8 cellular contexts compared by ENCODE assay signal in the genomic region with DNA sequence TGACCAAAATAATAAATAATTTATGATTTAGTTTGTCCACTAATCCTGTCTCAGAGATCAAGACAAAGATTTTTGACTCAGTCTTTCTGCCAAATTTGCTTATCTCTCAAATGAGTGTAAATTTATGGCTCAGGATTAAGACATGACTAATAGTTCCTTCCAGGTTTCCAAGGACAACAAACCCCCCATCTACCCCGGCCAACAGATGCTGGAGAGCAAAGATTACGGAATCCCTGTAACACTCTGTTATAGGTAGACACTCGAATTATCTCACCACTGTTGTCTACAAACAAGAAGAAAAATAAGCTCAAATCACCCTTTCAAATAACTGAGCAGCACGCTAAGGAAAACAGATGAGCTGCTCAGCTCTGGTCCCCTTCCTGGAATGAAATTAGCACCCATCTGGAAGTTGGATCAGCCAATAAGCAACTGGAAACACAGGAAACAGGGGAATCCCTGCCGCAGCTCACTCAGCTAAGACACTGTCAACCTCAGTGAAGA. TPM values are rescaled to one million over a fixed set of nuclear protein-coding genes. Genes with fewer than 3 reads are reported as not detected.
A peak's percentile ranks its signal among the peaks of the same experiment; 100 is the strongest.
DNase-seq lines count a peak whose midpoint lies in the region; ATAC-seq and TF ChIP-seq lines count a peak whose summit lies in the region.
"Had no signal": no experiment of that assay in that cellular context is flagged by ENCODE, and none has a peak within 500 bp of the region (broad histone marks: within the 10 kb centered on the region; RNA-seq: fewer than 3 reads in every experiment).

No MANE protein-coding gene starts in this region.

- intact Hi-C loops in lower lobe of right lung (cut with DNase I): no loop called here
- intact Hi-C loops in upper lobe of right lung (cut with DNase I): no loop called here

- H3K9me3 ChIP-seq in lower lobe of right lung (no peaks in the 10 kb centered on the region), upper lobe of right lung (no peaks in the 10 kb centered on the region)

- no peak for TF ChIP-seq CTCF in cardiac fibroblast (IDR thresholded peaks at IDR 0.05; ENCODE audit: low read depth, low read length)
- TF ChIP-seq CTCF in lower lobe of right lung (IDR thresholded peaks at IDR 0.05): no peak
- no peak for TF ChIP-seq CTCF in upper lobe of right lung (IDR thresholded peaks at IDR 0.05)
- TF ChIP-seq CTCF in omental fat pad (IDR thresholded peaks at IDR 0.05): no peak

- no peaks in the 10 kb centered on the region for H3K36me3 ChIP-seq in lower lobe of right lung
- no peaks in the 10 kb centered on the region for H3K36me3 ChIP-seq in upper lobe of right lung

- DNase-seq in LHCN-M2 (ENCODE audit: low read depth) (peak; percentile 37), cardiac fibroblast (ENCODE audit: low read depth in 2 of 2) (peak; percentile 68 to 78), lower lobe of right lung (no peak), upper lobe of right lung (no peak), omental fat pad (ENCODE audit: low spot score) (no peak), DMS79 (lab: John Stamatoyannopoulos, UW) (no peak), DMS153 (lab: John Stamatoyannopoulos, UW) (no peak)
- DNase-seq: activated CD8-positive, alpha-beta memory T cell treated with anti-CD3 and anti-CD28 coated beads, Interleukin-2, amount 50 U/mL, for 48 hours had no signal

- H3K27me3 ChIP-seq in lower lobe of right lung (ENCODE audit: low read depth): no peaks in the 10 kb centered on the region
- no peaks in the 10 kb centered on the region for H3K27me3 ChIP-seq in upper lobe of right lung

- H3K4me3 ChIP-seq in cardiac fibroblast (replicated peaks in 1 of 2; ENCODE audit: low read depth in 2 of 2, low read length in 2 of 2) (no peak overlapping the region), lower lobe of right lung (no peak overlapping the region), upper lobe of right lung (no peak overlapping the region)

- H3K27ac ChIP-seq in lower lobe of right lung: peak overlapping the region; percentile 72
- H3K27ac ChIP-seq in upper lobe of right lung: peak overlapping the region; percentile 73

- ATAC-seq in lower lobe of right lung (peak in 1 of 2 donors; percentile 46), upper lobe of right lung (no peak), omental fat pad (ENCODE audit: low FRiP score) (no peak)

- peaks cover 46% of the 10 kb centered on the region for H3K4me1 ChIP-seq in lower lobe of right lung
- peaks cover 32% of the 10 kb centered on the region for H3K4me1 ChIP-seq in upper lobe of right lung

RNA-seq across cellular contexts. Expression of gene SVIL, which starts 56.8 kb away (rescaled TPM):
- 2.4 and 3.7 TPM in 2 replicates for total RNA-seq in LHCN-M2 (2014; rRNA removed)
- 2.7 TPM for polyA plus RNA-seq in LHCN-M2 (2012)
- 118 TPM for total RNA-seq in lower lobe of right lung
- 106 TPM for total RNA-seq in upper lobe of right lung
- total RNA-seq in omental fat pad: 10 to 100 TPM; 22.8 to 44.4 (median 30.5) TPM

Comparison
In these comparisons a context has a peak if more than half of its experiments do, and no peak if none do; other contexts are left out.
1. DNase-seq: peak in LHCN-M2 (single experiment) and cardiac fibroblast (2 of 2); none in lower lobe of right lung (single experiment), upper lobe of right lung (single experiment), omental fat pad (single experiment), DMS79 (single experiment) and DMS153 (single experiment).